In genomic region chr11:12803086-12803826, GRCh38 we compare ENCODE assay signal across 10 cellular contexts.
DNase-seq lines count a peak whose midpoint lies in the region; TF ChIP-seq lines count a peak whose summit lies in the region.
"Had no signal": no experiment of that assay in that cellular context is flagged by ENCODE, and none has a peak within 500 bp of the region (broad histone marks: within the 10 kb centered on the region; RNA-seq: fewer than 3 reads in every experiment).

No MANE protein-coding gene starts in this region.

- peak overlapping the region; percentile 74 for H3K27ac ChIP-seq in colonic mucosa
- H3K27ac ChIP-seq in mesendoderm (ENCODE audit: low read depth, low read length): no peak overlapping the region
- peak overlapping the region; percentile 76 for H3K27ac ChIP-seq in urinary bladder (ENCODE audit: low read depth)
- H3K27ac ChIP-seq: KMS-11 had no signal

- H2BK5ac ChIP-seq in mesendoderm (ENCODE audit: low read length): no peak overlapping the region

- intact Hi-C loops in colonic mucosa (cut with DNase I): loop anchor here (5.0 kb wide), 1 partner anchor 121 kb away; no protein-coding TSS in a partner anchor

- H4K8ac ChIP-seq in mesendoderm (ENCODE audit: low read depth, low read length): no peak overlapping the region

- H3K79me1 ChIP-seq in mesendoderm (ENCODE audit: low read length): peaks cover 26% of the 10 kb centered on the region

- H3K4me3 ChIP-seq in colonic mucosa: no peak overlapping the region
- no peak overlapping the region for H3K4me3 ChIP-seq in mesendoderm (ENCODE audit: low read length)
- no peak overlapping the region for H3K4me3 ChIP-seq in urinary bladder (ENCODE audit: low read depth, low read length)

- no peak overlapping the region for H2BK15ac ChIP-seq in mesendoderm (replicated peaks; ENCODE audit: low read depth)

- no CpG with 5 or more reads among the region's 7 CpGs for WGBS in mesendoderm (ENCODE audit: extremely low coverage, insufficient coverage, low lambda C conversion rate)
- WGBS in urinary bladder: 37% methylated on average over 7 of the region's 7 CpGs

- H3K36me3 ChIP-seq in colonic mucosa (no peaks in the 10 kb centered on the region), mesendoderm (ENCODE audit: control insufficient read depth, insufficient read depth, low read length) (no peaks in the 10 kb centered on the region), urinary bladder (ENCODE audit: insufficient read depth) (no peaks in the 10 kb centered on the region)

- no peak overlapping the region for H3K23ac ChIP-seq in mesendoderm (ENCODE audit: low read length)

- no peak overlapping the region for H2AK5ac ChIP-seq in mesendoderm (ENCODE audit: low read length)

- DNase-seq in NCI-H748 (lab: John Stamatoyannopoulos, UW; ENCODE audit: unreplicated experiment) (peak; percentile 45), NCI-H748 treated with DMSO at 0.1 percent for 48 hours (lab: John Stamatoyannopoulos, UW) (no peak), colonic mucosa (no peak), mesendoderm (peak; percentile 70), T-helper 2 cell (no peak), GM10248 (ENCODE audit: extremely low spot score) (no peak), NCI-H345 treated with DMSO at 0.1 percent for 48 hours (lab: John Stamatoyannopoulos, UW; ENCODE audit: unreplicated experiment) (no peak)
- DNase-seq: naive B cell had no signal

- H3K4me1 ChIP-seq in colonic mucosa (peaks cover 24% of the 10 kb centered on the region), mesendoderm (ENCODE audit: control insufficient read depth, low read depth, low read length) (peaks cover 39% of the 10 kb centered on the region), urinary bladder (ENCODE audit: insufficient read depth) (no peaks in the 10 kb centered on the region)

- H3K56ac ChIP-seq in mesendoderm (ENCODE audit: low read length): peak overlapping the region; percentile 38

- peaks cover 56% of the 10 kb centered on the region for H3K79me2 ChIP-seq in mesendoderm (ENCODE audit: control insufficient read depth, insufficient read depth, low read length)

- CTCF ChIA-PET in GM10248 (lab: Yijun Ruan, JAX): interaction anchor here (1.2 kb wide), 1 partner anchor 8 kb away, joined by 3 read pairs; no protein-coding TSS in a partner anchor

- H3K9me3 ChIP-seq in colonic mucosa: no peaks in the 10 kb centered on the region

- H3K27me3 ChIP-seq in colonic mucosa: no peaks in the 10 kb centered on the region
- H3K27me3 ChIP-seq in mesendoderm (ENCODE audit: insufficient read depth, low read length, poor library complexity): no peaks in the 10 kb centered on the region

- peak overlapping the region in 1 of 2 donors; percentile 70 for H3K9ac ChIP-seq in colonic mucosa (ENCODE audit: low read depth in 2 of 2, low read length in 2 of 2)
- no peak overlapping the region for H3K9ac ChIP-seq in mesendoderm (ENCODE audit: low read length)
- H3K9ac ChIP-seq: KMS-11 had no signal

- H2BK120ac ChIP-seq in mesendoderm (ENCODE audit: low read depth, low read length): peak overlapping the region; percentile 69

- POLR2A ChIA-PET in GM10248 (lab: Yijun Ruan, JAX): no interaction called here

- H3K18ac ChIP-seq in mesendoderm (ENCODE audit: low read length): peak overlapping the region; percentile 71

- H4K5ac ChIP-seq in mesendoderm (ENCODE audit: low read length): no peak overlapping the region

- TF ChIP-seq CTCF in colonic mucosa (IDR thresholded peaks at IDR 0.05) (no peak), GM10248 (IDR thresholded peaks at IDR 0.05; ENCODE audit: control extremely low read depth, extremely low read depth, low read depth, missing control alignments) (no peak)

- peak overlapping the region; percentile 78 for H3K4ac ChIP-seq in mesendoderm (ENCODE audit: low read depth, low read length)

- H3K4me2 ChIP-seq in mesendoderm (ENCODE audit: low read length): no peak overlapping the region
- H3K4me2 ChIP-seq: KMS-11 had no signal

Comparison
In these comparisons a context has a peak if more than half of its experiments do, and no peak if none do; other contexts are left out.
1. DNase-seq: peak in NCI-H748 (single experiment) and mesendoderm (single experiment); none in NCI-H748 treated with DMSO at 0.1 percent for 48 hours (single experiment), colonic mucosa (single experiment), T-helper 2 cell (0 of 5), GM10248 (single experiment) and NCI-H345 treated with DMSO at 0.1 percent for 48 hours (single experiment).